Comparison of ENCODE assay signal across 9 cellular contexts in the genomic region with DNA sequence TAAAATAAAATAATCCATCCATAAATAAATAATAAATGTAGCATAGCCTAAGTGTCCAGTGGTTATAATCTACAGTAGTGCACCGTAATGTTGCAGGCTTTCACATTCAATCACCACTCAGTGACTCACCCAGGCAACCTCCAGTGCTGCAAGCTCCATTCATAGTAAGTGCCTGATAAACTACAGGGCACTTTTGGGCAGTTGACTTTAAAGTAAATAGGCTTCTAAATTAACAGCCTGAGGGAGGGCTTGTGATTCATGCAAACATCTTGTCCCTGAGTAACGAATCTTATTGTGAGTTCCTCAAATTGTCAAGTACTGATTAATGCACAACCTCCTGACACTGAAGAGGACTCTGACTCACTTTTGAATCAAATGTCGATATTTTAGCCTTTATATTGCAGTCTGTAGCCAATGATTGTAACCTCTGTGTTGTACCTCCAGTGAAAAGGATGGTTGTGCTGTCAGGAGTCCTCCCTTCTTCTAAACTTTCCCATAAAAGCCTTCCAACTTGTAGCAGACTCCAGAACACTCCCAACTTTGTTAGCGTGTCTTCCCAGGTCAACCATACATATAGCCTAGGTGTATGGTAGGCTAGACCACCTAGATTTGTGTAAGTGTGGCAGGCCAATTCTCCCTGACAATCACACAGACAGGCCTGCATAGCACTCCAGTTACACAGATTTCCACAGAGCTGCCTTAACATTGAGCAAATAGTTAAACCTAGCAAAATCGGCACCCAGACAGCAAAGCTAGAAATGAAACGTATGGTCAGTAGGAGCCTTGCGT. TPM values are rescaled to one million over a fixed set of nuclear protein-coding genes. Genes with fewer than 3 reads are reported as not detected.
DNase-seq lines count a peak whose midpoint lies in the region; ATAC-seq and TF ChIP-seq lines count a peak whose summit lies in the region.
"Had no signal": no experiment of that assay in that cellular context is flagged by ENCODE, and none has a peak within 500 bp of the region (broad histone marks: within the 10 kb centered on the region; RNA-seq: fewer than 3 reads in every experiment).

No MANE protein-coding gene starts in this region.

- peaks cover 35% of the 10 kb centered on the region for H3K36me3 Mint-ChIP-seq in endodermal cell (ENCODE audit: low read depth)

- H3K4me1 ChIP-seq in endodermal cell (ENCODE audit: control insufficient read depth, insufficient read depth, low read length) (no peaks in the 10 kb centered on the region), parathyroid adenoma (no peaks in the 10 kb centered on the region)

- H3K27me3 ChIP-seq in endodermal cell (ENCODE audit: control insufficient read depth, insufficient read depth, low read length, poor library complexity, severe bottlenecking) (no peaks in the 10 kb centered on the region), parathyroid adenoma (ENCODE audit: control insufficient read depth, insufficient read depth, low read length) (no peaks in the 10 kb centered on the region)

- no peaks in the 10 kb centered on the region for H3K36me3 ChIP-seq in endodermal cell (ENCODE audit: control insufficient read depth, insufficient read depth, low read length)
- no peaks in the 10 kb centered on the region for H3K36me3 ChIP-seq in parathyroid adenoma (ENCODE audit: control insufficient read depth, insufficient read depth, low read length)

- 70 to 73% methylated on average over 6 to 7 of the region's 7 CpGs for whole genome bisulfite sequencing in endodermal cell (ENCODE audit: insufficient coverage in 1 of 2, insufficient read length in 1 of 2), 2 experiments

- H3K27me3 Mint-ChIP-seq in endodermal cell (ENCODE audit: insufficient read depth), result no peaks in the 10 kb centered on the region

- H3K9ac ChIP-seq in endodermal cell (ENCODE audit: extremely low read depth, low read length, poor library complexity, severe bottlenecking) (no peak overlapping the region), parathyroid adenoma (no peak overlapping the region)

- ATAC-seq in HG03196 (IDR thresholded peaks at IDR 0.05; ENCODE audit: unreplicated experiment) (no peak), HG03025 (IDR thresholded peaks at IDR 0.05; ENCODE audit: low FRiP score, unreplicated experiment) (no peak)

- peak overlapping the region; percentile 31 for H3K27ac Mint-ChIP-seq in endodermal cell

- no peak overlapping the region for H3K4me3 Mint-ChIP-seq in endodermal cell

- H3K4me3 ChIP-seq in endodermal cell (ENCODE audit: low read length), result no peak overlapping the region
- H3K4me3 ChIP-seq in parathyroid adenoma (ENCODE audit: low read depth, low read length), result no peak overlapping the region

- no peak for TF ChIP-seq CTCF in endodermal cell (conservative IDR thresholded peaks at IDR 0.05)
- no peak for TF ChIP-seq CTCF in parathyroid adenoma (IDR thresholded peaks at IDR 0.05)

- H3K9me3 Mint-ChIP-seq in endodermal cell, result peaks cover 81% of the 10 kb centered on the region

- DNase-seq in GM04504 (ENCODE audit: low read depth) (peak; percentile 74), NCI-H69 (lab: John Stamatoyannopoulos, UW) (peak; percentile 85), endodermal cell (no peak)
- DNase-seq in stimulated activated CD4-positive, alpha-beta T cell treated with anti-CD3 and anti-CD28 coated beads, Interleukin-2, amount 100 ng/mL, for 24 hours, result no peak
- DNase-seq: activated effector memory CD4-positive, alpha-beta T cell treated with anti-CD3 and anti-CD28 coated beads, Interleukin-2, amount 50 U/mL, for 16 hours; NCI-H524 had no signal

- peak overlapping the region; percentile 54 for H2AFZ ChIP-seq in parathyroid adenoma

- H3K79me2 ChIP-seq in parathyroid adenoma, result no peaks in the 10 kb centered on the region

- H3K4me1 Mint-ChIP-seq in endodermal cell, result peaks cover 24% of the 10 kb centered on the region

- H3K9me3 ChIP-seq in endodermal cell (ENCODE audit: control insufficient read depth, low read length) (peaks cover 55% of the 10 kb centered on the region), parathyroid adenoma (ENCODE audit: control insufficient read depth, low read length) (no peaks in the 10 kb centered on the region)

- H3K4me2 ChIP-seq in parathyroid adenoma (ENCODE audit: low read length), result no peak overlapping the region

- H3K27ac ChIP-seq in endodermal cell (ENCODE audit: low read depth, low read length) (no peak overlapping the region), parathyroid adenoma (no peak overlapping the region)

RNA-seq across cellular contexts. Expression of a gene that starts 54.9 kb away (rescaled TPM):
- total RNA-seq in endodermal cell, result 100 to 1,000 TPM in 1 of 2 donors, 10 to 100 TPM in 1; 56.0 to 101 TPM
- 24.8 TPM for polyA plus RNA-seq in endodermal cell (2013, experiment 1 of 2)
- polyA plus RNA-seq in endodermal cell (2013, experiment 2 of 2), result 21.9 TPM

Comparison
In these comparisons a context has a peak if more than half of its experiments do, and no peak if none do; other contexts are left out.
1. DNase-seq: peak in GM04504 (single experiment) and NCI-H69 (single experiment); none in endodermal cell (single experiment) and stimulated activated CD4-positive, alpha-beta T cell treated with anti-CD3 and anti-CD28 coated beads, Interleukin-2, amount 100 ng/mL, for 24 hours (0 of 2).